In the genomic region with DNA sequence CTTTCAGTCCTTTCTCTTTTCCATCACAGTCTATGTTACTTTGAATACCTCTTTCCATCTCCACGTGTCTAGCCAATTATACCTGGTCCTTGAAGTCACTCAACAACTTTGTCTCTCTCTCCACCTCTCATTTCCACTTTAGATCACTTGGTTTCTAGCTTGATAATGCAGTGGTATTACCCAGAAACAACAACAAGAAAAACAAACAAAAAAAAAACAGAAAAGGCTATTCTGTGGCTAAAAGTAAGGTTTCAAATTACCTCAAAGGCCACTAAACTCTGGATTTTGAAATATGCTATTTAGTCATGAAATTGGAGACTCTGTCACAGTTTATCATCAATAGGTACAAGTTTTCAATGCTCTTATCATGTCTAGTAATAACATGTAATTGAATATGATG, we compare ENCODE assay signal across 1 cellular context.
TF ChIP-seq lines count a peak whose summit lies in the region.

No MANE protein-coding gene starts in this region.

TF ChIP-seq in HEK293, 187 proteins besides CTCF, POLR2A, EP300 and RAD21 (continued from another document and continues in another):
- TF ChIP-seq, protein P1, sequence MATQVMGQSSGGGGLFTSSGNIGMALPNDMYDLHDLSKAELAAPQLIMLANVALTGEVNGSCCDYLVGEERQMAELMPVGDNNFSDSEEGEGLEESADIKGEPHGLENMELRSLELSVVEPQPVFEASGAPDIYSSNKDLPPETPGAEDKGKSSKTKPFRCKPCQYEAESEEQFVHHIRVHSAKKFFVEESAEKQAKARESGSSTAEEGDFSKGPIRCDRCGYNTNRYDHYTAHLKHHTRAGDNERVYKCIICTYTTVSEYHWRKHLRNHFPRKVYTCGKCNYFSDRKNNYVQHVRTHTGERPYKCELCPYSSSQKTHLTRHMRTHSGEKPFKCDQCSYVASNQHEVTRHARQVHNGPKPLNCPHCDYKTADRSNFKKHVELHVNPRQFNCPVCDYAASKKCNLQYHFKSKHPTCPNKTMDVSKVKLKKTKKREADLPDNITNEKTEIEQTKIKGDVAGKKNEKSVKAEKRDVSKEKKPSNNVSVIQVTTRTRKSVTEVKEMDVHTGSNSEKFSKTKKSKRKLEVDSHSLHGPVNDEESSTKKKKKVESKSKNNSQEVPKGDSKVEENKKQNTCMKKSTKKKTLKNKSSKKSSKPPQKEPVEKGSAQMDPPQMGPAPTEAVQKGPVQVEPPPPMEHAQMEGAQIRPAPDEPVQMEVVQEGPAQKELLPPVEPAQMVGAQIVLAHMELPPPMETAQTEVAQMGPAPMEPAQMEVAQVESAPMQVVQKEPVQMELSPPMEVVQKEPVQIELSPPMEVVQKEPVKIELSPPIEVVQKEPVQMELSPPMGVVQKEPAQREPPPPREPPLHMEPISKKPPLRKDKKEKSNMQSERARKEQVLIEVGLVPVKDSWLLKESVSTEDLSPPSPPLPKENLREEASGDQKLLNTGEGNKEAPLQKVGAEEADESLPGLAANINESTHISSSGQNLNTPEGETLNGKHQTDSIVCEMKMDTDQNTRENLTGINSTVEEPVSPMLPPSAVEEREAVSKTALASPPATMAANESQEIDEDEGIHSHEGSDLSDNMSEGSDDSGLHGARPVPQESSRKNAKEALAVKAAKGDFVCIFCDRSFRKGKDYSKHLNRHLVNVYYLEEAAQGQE (tag by site-specific recombination; IDR thresholded peaks at IDR 0.05), result no peak
- TF ChIP-seq SCRT2 (tag by site-specific recombination; IDR thresholded peaks at IDR 0.05), result no peak
- TF ChIP-seq, protein P2, sequence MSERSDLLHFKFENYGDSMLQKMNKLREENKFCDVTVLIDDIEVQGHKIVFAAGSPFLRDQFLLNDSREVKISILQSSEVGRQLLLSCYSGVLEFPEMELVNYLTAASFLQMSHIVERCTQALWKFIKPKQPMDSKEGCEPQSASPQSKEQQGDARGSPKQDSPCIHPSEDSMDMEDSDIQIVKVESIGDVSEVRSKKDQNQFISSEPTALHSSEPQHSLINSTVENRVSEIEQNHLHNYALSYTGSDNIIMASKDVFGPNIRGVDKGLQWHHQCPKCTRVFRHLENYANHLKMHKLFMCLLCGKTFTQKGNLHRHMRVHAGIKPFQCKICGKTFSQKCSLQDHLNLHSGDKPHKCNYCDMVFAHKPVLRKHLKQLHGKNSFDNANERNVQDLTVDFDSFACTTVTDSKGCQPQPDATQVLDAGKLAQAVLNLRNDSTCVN (tag by site-specific recombination; optimal IDR thresholded peaks at IDR 0.05), result no peak
- no peak for TF ChIP-seq OVOL3 (tag by site-specific recombination; IDR thresholded peaks at IDR 0.05)
- TF ChIP-seq ZNF623 (tag by site-specific recombination; IDR thresholded peaks at IDR 0.05), result no peak
- TF ChIP-seq, protein P3, sequence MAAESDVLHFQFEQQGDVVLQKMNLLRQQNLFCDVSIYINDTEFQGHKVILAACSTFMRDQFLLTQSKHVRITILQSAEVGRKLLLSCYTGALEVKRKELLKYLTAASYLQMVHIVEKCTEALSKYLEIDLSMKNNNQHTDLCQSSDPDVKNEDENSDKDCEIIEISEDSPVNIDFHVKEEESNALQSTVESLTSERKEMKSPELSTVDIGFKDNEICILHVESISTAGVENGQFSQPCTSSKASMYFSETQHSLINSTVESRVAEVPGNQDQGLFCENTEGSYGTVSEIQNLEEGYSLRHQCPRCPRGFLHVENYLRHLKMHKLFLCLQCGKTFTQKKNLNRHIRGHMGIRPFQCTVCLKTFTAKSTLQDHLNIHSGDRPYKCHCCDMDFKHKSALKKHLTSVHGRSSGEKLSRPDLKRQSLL (tag by site-specific recombination; IDR thresholded peaks at IDR 0.05), result no peak
- TF ChIP-seq ZNF529 (tag by site-specific recombination; IDR thresholded peaks at IDR 0.05; ENCODE audit: insufficient replicate concordance), result no peak
- no peak for TF ChIP-seq ZIC2 (tag by site-specific recombination; IDR thresholded peaks at IDR 0.05)
- TF ChIP-seq ZNF133 (tag by site-specific recombination; IDR thresholded peaks at IDR 0.05), result no peak
- TF ChIP-seq, protein P4, sequence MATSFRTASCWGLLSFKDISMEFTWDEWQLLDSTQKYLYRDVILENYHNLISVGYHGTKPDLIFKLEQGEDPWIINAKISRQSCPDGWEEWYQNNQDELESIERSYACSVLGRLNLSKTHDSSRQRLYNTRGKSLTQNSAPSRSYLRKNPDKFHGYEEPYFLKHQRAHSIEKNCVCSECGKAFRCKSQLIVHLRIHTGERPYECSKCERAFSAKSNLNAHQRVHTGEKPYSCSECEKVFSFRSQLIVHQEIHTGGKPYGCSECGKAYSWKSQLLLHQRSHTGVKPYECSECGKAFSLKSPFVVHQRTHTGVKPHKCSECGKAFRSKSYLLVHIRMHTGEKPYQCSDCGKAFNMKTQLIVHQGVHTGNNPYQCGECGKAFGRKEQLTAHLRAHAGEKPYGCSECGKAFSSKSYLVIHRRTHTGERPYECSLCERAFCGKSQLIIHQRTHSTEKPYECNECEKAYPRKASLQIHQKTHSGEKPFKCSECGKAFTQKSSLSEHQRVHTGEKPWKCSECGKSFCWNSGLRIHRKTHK (tag by site-specific recombination; IDR thresholded peaks at IDR 0.05), result no peak
- TF ChIP-seq, protein P5, sequence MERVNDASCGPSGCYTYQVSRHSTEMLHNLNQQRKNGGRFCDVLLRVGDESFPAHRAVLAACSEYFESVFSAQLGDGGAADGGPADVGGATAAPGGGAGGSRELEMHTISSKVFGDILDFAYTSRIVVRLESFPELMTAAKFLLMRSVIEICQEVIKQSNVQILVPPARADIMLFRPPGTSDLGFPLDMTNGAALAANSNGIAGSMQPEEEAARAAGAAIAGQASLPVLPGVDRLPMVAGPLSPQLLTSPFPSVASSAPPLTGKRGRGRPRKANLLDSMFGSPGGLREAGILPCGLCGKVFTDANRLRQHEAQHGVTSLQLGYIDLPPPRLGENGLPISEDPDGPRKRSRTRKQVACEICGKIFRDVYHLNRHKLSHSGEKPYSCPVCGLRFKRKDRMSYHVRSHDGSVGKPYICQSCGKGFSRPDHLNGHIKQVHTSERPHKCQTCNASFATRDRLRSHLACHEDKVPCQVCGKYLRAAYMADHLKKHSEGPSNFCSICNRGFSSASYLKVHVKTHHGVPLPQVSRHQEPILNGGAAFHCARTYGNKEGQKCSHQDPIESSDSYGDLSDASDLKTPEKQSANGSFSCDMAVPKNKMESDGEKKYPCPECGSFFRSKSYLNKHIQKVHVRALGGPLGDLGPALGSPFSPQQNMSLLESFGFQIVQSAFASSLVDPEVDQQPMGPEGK (tag by site-specific recombination; IDR thresholded peaks at IDR 0.05), result no peak
- TF ChIP-seq, protein P6, sequence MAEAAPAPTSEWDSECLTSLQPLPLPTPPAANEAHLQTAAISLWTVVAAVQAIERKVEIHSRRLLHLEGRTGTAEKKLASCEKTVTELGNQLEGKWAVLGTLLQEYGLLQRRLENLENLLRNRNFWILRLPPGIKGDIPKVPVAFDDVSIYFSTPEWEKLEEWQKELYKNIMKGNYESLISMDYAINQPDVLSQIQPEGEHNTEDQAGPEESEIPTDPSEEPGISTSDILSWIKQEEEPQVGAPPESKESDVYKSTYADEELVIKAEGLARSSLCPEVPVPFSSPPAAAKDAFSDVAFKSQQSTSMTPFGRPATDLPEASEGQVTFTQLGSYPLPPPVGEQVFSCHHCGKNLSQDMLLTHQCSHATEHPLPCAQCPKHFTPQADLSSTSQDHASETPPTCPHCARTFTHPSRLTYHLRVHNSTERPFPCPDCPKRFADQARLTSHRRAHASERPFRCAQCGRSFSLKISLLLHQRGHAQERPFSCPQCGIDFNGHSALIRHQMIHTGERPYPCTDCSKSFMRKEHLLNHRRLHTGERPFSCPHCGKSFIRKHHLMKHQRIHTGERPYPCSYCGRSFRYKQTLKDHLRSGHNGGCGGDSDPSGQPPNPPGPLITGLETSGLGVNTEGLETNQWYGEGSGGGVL (tag by site-specific recombination; IDR thresholded peaks at IDR 0.05), result no peak
- TF ChIP-seq BCL11A (tag by site-specific recombination; IDR thresholded peaks at IDR 0.05; ENCODE audit: low read depth), result no peak
- TF ChIP-seq ZNF423 (tag by site-specific recombination; IDR thresholded peaks at IDR 0.05), result no peak
- TF ChIP-seq ZBTB20 (tag by site-specific recombination; IDR thresholded peaks at IDR 0.05), result no peak
- TF ChIP-seq ZNF404 (tag by site-specific recombination; IDR thresholded peaks at IDR 0.05), result no peak
- TF ChIP-seq ZNF138 (tag by site-specific recombination; IDR thresholded peaks at IDR 0.05; ENCODE audit: borderline replicate concordance), result no peak
- TF ChIP-seq ZNF843 (tag by site-specific recombination; IDR thresholded peaks at IDR 0.05), result no peak
- TF ChIP-seq ZNF302 (tag by site-specific recombination; IDR thresholded peaks at IDR 0.05; ENCODE audit: low read depth), result no peak
- TF ChIP-seq, protein P7, sequence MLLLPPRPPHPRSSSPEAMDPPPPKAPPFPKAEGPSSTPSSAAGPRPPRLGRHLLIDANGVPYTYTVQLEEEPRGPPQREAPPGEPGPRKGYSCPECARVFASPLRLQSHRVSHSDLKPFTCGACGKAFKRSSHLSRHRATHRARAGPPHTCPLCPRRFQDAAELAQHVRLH (tag by site-specific recombination; IDR thresholded peaks at IDR 0.05), result no peak
- TF ChIP-seq, protein P8, sequence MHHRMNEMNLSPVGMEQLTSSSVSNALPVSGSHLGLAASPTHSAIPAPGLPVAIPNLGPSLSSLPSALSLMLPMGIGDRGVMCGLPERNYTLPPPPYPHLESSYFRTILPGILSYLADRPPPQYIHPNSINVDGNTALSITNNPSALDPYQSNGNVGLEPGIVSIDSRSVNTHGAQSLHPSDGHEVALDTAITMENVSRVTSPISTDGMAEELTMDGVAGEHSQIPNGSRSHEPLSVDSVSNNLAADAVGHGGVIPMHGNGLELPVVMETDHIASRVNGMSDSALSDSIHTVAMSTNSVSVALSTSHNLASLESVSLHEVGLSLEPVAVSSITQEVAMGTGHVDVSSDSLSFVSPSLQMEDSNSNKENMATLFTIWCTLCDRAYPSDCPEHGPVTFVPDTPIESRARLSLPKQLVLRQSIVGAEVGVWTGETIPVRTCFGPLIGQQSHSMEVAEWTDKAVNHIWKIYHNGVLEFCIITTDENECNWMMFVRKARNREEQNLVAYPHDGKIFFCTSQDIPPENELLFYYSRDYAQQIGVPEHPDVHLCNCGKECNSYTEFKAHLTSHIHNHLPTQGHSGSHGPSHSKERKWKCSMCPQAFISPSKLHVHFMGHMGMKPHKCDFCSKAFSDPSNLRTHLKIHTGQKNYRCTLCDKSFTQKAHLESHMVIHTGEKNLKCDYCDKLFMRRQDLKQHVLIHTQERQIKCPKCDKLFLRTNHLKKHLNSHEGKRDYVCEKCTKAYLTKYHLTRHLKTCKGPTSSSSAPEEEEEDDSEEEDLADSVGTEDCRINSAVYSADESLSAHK (tag by site-specific recombination; IDR thresholded peaks at IDR 0.05), result no peak
- TF ChIP-seq, protein P9, sequence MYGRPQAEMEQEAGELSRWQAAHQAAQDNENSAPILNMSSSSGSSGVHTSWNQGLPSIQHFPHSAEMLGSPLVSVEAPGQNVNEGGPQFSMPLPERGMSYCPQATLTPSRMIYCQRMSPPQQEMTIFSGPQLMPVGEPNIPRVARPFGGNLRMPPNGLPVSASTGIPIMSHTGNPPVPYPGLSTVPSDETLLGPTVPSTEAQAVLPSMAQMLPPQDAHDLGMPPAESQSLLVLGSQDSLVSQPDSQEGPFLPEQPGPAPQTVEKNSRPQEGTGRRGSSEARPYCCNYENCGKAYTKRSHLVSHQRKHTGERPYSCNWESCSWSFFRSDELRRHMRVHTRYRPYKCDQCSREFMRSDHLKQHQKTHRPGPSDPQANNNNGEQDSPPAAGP (tag by site-specific recombination; IDR thresholded peaks at IDR 0.05), result no peak
- TF ChIP-seq, protein P10, sequence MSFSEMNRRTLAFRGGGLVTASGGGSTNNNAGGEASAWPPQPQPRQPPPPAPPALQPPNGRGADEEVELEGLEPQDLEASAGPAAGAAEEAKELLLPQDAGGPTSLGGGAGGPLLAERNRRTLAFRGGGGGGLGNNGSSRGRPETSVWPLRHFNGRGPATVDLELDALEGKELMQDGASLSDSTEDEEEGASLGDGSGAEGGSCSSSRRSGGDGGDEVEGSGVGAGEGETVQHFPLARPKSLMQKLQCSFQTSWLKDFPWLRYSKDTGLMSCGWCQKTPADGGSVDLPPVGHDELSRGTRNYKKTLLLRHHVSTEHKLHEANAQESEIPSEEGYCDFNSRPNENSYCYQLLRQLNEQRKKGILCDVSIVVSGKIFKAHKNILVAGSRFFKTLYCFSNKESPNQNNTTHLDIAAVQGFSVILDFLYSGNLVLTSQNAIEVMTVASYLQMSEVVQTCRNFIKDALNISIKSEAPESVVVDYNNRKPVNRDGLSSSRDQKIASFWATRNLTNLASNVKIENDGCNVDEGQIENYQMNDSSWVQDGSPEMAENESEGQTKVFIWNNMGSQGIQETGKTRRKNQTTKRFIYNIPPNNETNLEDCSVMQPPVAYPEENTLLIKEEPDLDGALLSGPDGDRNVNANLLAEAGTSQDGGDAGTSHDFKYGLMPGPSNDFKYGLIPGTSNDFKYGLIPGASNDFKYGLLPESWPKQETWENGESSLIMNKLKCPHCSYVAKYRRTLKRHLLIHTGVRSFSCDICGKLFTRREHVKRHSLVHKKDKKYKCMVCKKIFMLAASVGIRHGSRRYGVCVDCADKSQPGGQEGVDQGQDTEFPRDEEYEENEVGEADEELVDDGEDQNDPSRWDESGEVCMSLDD (tag by site-specific recombination; IDR thresholded peaks at IDR 0.05), result no peak
- TF ChIP-seq ZNF555 (tag by site-specific recombination; conservative IDR thresholded peaks at IDR 0.05), result no peak
- no peak for TF ChIP-seq BCL11B (tag by site-specific recombination; IDR thresholded peaks at IDR 0.05; ENCODE audit: low read depth)
- TF ChIP-seq, protein P11, sequence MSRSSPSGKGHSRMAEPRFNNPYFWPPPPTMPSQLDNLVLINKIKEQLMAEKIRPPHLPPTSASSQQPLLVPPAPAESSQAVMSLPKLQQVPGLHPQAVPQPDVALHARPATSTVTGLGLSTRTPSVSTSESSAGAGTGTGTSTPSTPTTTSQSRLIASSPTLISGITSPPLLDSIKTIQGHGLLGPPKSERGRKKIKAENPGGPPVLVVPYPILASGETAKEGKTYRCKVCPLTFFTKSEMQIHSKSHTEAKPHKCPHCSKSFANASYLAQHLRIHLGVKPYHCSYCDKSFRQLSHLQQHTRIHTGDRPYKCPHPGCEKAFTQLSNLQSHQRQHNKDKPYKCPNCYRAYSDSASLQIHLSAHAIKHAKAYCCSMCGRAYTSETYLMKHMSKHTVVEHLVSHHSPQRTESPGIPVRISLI (tag by site-specific recombination; IDR thresholded peaks at IDR 0.05), result no peak
- no peak for TF ChIP-seq ZNF324 (tag by site-specific recombination; IDR thresholded peaks at IDR 0.05)
- no peak for TF ChIP-seq ZNF785 (tag by site-specific recombination; IDR thresholded peaks at IDR 0.05)
- TF ChIP-seq ZNF121 (tag by site-specific recombination; IDR thresholded peaks at IDR 0.05), result no peak
- TF ChIP-seq FEZF1 (tag by site-specific recombination; IDR thresholded peaks at IDR 0.05), result peak; percentile 74
- no peak for TF ChIP-seq ZNF202 (tag by site-specific recombination; IDR thresholded peaks at IDR 0.05; ENCODE audit: borderline replicate concordance)
